In the genomic region with DNA sequence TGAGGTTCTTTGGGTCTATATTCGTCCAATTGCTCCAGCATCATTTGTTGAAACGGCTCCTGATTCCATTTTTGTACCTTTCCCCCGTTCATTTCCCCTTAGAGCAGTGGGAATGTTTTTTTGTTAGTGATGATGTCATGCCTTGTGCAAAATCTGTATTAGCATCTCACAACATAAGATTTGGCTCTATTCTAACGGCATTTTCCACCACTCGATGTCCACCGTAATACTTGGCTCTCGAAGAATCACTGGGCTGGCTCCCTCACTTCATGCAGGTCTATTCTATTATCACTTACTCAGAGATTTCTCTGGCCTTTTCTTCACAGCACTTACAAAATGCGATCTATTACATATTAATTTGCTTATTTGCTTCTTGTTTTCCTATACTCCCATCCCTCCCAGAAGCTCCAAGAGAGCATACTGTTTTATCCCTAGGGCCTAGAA, we compare ENCODE assay signal across 8 cellular contexts. TPM values are rescaled to one million over a fixed set of nuclear protein-coding genes. Genes with fewer than 3 reads are reported as not detected.
DNase-seq lines count a peak whose midpoint lies in the region; TF ChIP-seq lines count a peak whose summit lies in the region.

No MANE protein-coding gene starts in this region.

- intact Hi-C loops in thyroid gland (cut with DNase I) = loop anchor here (5.0 kb wide), 1 partner anchor 150 kb away; no protein-coding TSS in a partner anchor

- peak overlapping the region; percentile 93 for H2AFZ ChIP-seq in GM23248

- peaks cover 43% of the 10 kb centered on the region for H3K79me2 ChIP-seq in GM23248 (ENCODE audit: insufficient read depth)

- H3F3A ChIP-seq in GM23248 (ENCODE audit: insufficient read depth) = peaks cover 15% of the 10 kb centered on the region; the same call in 1 of the 2 replicates

- no peaks in the 10 kb centered on the region for H3K27me3 ChIP-seq in GM23248 (replicated peaks; ENCODE audit: insufficient read depth)
- no peaks in the 10 kb centered on the region for H3K27me3 ChIP-seq in SJSA1 (replicated peaks)
- no peaks in the 10 kb centered on the region for H3K27me3 ChIP-seq in thyroid gland

- no peaks in the 10 kb centered on the region; the same call in 1 of the 2 replicates for H3K36me3 ChIP-seq in GM23248 (ENCODE audit: low read depth)
- H3K36me3 ChIP-seq in SJSA1 = peaks cover 31% of the 10 kb centered on the region
- no peaks in the 10 kb centered on the region for H3K36me3 ChIP-seq in thyroid gland

- H3K4me3 ChIP-seq in GM23248 (peak overlapping the region; percentile 68), SJSA1 (peak overlapping the region; percentile 61), thyroid gland (replicated peaks in 1 of 3) (peak overlapping the region in 1 of 3 donors; percentile 36)

- TF ChIP-seq POLR2A in thyroid gland (IDR thresholded peaks at IDR 0.05) = no peak

- H4K20me1 ChIP-seq in GM23248 (ENCODE audit: insufficient read depth) = no peaks in the 10 kb centered on the region

- TF ChIP-seq CTCF in thyroid gland (IDR thresholded peaks at IDR 0.05) = no peak

- peaks cover 14% of the 10 kb centered on the region for H3K4me1 ChIP-seq in GM23248 (ENCODE audit: insufficient read depth)
- peaks cover 22% of the 10 kb centered on the region for H3K4me1 ChIP-seq in SJSA1 (replicated peaks)
- peaks cover 14 to 16% of the 10 kb centered on the region in 2 donors for H3K4me1 ChIP-seq in thyroid gland

- peak overlapping the region; percentile 81 for H3K4me2 ChIP-seq in GM23248 (ENCODE audit: unreplicated experiment)

- DNase-seq in AG20443 (ENCODE audit: low spot score) (peak; percentile 26), GM23248 (peak; percentile 62), SJSA1 (ENCODE audit: low read depth in 1 of 2, low spot score in 2 of 2) (no peak), hepatic stellate cell (ENCODE audit: low spot score) (peak; percentile 22), thyroid gland (peak; percentile 18 to 48), GM19238 (ENCODE audit: insufficient read length, low spot score) (no peak), pons (ENCODE audit: low spot score) (no peak)
- no peak for DNase-seq in activated CD4-positive, CD25-positive, alpha-beta regulatory T cell (lab: John Stamatoyannopoulos, UW)

- in situ Hi-C loops in GM23248 (cut with MboI) = no loop called here

- no peaks in the 10 kb centered on the region for H3K9me3 ChIP-seq in GM23248 (ENCODE audit: low read depth)
- H3K9me3 ChIP-seq in SJSA1 (replicated peaks) = no peaks in the 10 kb centered on the region
- H3K9me3 ChIP-seq in thyroid gland = no peaks in the 10 kb centered on the region

- H3K9me2 ChIP-seq in GM23248 (ENCODE audit: insufficient read depth) = no peaks in the 10 kb centered on the region

- WGBS in GM23248 (ENCODE audit: low coverage in 1 of 2, low lambda C conversion rate in 2 of 2, missing lambda C conversion rate in 2 of 2), 2 experiments = 2 to 3% methylated on average over 8 of the region's 8 CpGs
- 10 to 11% methylated on average over 8 of the region's 8 CpGs for WGBS in thyroid gland, 2 donors

- peak overlapping the region; percentile 72 for H3K9ac ChIP-seq in GM23248

- H3K27ac ChIP-seq in GM23248 (peak overlapping the region; percentile 71), SJSA1 (peak overlapping the region; percentile 71), thyroid gland (peak overlapping the region; percentile 88 to 95 (median 89))

RNA-seq across cellular contexts. Expression of a gene that starts 0.6 kb away (rescaled TPM):
- total RNA-seq in GM23248 (2014; rRNA removed; shearing (Covaris generic)) = 132 and 133 TPM in 2 replicates
- 242 and 250 TPM in 2 replicates for polyA plus RNA-seq in GM23248 (2016; fragmentation: Nextera tagmentation; extraction: Ambion mirVana)
- 314 and 437 TPM in 2 replicates for total RNA-seq in SJSA1 (2014; rRNA removed; shearing (Covaris generic))
- total RNA-seq in thyroid gland = 10 to 100 TPM; 28.5 to 50.9 (median 38.5) TPM

RNA-seq across cellular contexts. Expression of a gene that starts 13.4 kb away (rescaled TPM):
- 673 and 725 TPM in 2 replicates for total RNA-seq in GM23248 (2014; rRNA removed; shearing (Covaris generic))
- 919 and 933 TPM in 2 replicates for polyA plus RNA-seq in GM23248 (2016; fragmentation: Nextera tagmentation; extraction: Ambion mirVana)
- 970 and 1,165 TPM in 2 replicates for total RNA-seq in SJSA1 (2014; rRNA removed; shearing (Covaris generic))
- 100 to 1,000 TPM; 202 to 486 (median 387) TPM for total RNA-seq in thyroid gland

RNA-seq across cellular contexts. Expression of a gene that starts 32.1 kb away (rescaled TPM):
- total RNA-seq in GM23248 (2014; rRNA removed; shearing (Covaris generic)) = 50.3 and 58.8 TPM in 2 replicates
- 19.9 and 21.5 TPM in 2 replicates for polyA plus RNA-seq in GM23248 (2016; fragmentation: Nextera tagmentation; extraction: Ambion mirVana)
- 101 and 138 TPM in 2 replicates for total RNA-seq in SJSA1 (2014; rRNA removed; shearing (Covaris generic))
- total RNA-seq in thyroid gland = 100 to 1,000 TPM; 117 to 240 (median 154) TPM

Comparison
In these comparisons a context has a peak if more than half of its experiments do, and no peak if none do; other contexts are left out.
1. DNase-seq: peak in AG20443 (single experiment), GM23248 (single experiment), hepatic stellate cell (single experiment) and thyroid gland (2 of 2); none in SJSA1 (0 of 2), activated CD4-positive, CD25-positive, alpha-beta regulatory T cell (0 of 4), GM19238 (single experiment) and pons (single experiment).
2. Peak in every context shown above with its lines, with median percentiles within 50 percentile points of each other: H3K27ac ChIP-seq.